ENCODE assay signal across 8 cellular contexts in the genomic region with DNA sequence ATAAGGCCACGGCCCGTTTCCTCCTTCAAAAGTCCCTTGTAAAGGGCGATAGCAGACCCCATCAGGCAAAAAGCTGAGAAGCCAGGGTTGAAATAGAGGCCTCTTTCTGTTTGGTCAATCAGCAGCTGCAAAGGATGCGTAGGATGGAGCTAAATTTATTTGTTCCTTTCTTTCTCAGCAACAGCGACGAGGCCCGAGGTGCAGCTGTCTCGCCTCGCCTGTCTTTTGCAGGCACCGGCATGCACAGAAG. TPM values are rescaled to one million over a fixed set of nuclear protein-coding genes. Genes with fewer than 3 reads are reported as not detected.
A peak's percentile ranks its signal among the peaks of the same experiment; 100 is the strongest.
DNase-seq lines count a peak whose midpoint lies in the region; ATAC-seq, FAIRE-seq and TF ChIP-seq lines count a peak whose summit lies in the region.

No MANE protein-coding gene starts in this region.

- peaks cover 11% of the 10 kb centered on the region for H3F3A ChIP-seq in DOHH2 (ENCODE audit: control insufficient read depth, insufficient read depth)

- H3K27ac ChIP-seq in DOHH2 (ENCODE audit: low read depth, low read length): peak overlapping the region; percentile 71
- no peak overlapping the region for H3K27ac ChIP-seq in astrocyte (ENCODE audit: low read depth, low read length)

- no peaks in the 10 kb centered on the region for H3K9me2 ChIP-seq in DOHH2 (replicated peaks; ENCODE audit: control insufficient read depth, low read length)

- TF ChIP-seq CTCF in DOHH2 (IDR thresholded peaks at IDR 0.05; ENCODE audit: low read depth, low read length, poor library complexity, severe bottlenecking) (no peak), astrocyte (IDR thresholded peaks at IDR 0.05; ENCODE audit: insufficient read depth, low read depth, low read length) (no peak), progenitor cell of endocrine pancreas (IDR thresholded peaks at IDR 0.05; ENCODE audit: unreplicated experiment) (no peak)

- H3K27me3 Mint-ChIP-seq in astrocyte (ENCODE audit: low read depth, unreplicated experiment) (peaks cover 10% of the 10 kb centered on the region), progenitor cell of endocrine pancreas (no peaks in the 10 kb centered on the region)

- H3K79me2 ChIP-seq in DOHH2 (ENCODE audit: control insufficient read depth, low read length): no peaks in the 10 kb centered on the region
- H3K79me2 ChIP-seq in astrocyte (ENCODE audit: insufficient read depth, low read length): no peaks in the 10 kb centered on the region

- peak overlapping the region; percentile 99 for H3K27ac Mint-ChIP-seq in astrocyte (ENCODE audit: unreplicated experiment)
- peak overlapping the region; percentile 51 for H3K27ac Mint-ChIP-seq in progenitor cell of endocrine pancreas

- H4K20me1 ChIP-seq in DOHH2 (ENCODE audit: control insufficient read depth, insufficient read depth, low read depth, low read length) (no peaks in the 10 kb centered on the region), astrocyte (ENCODE audit: insufficient read depth, low read length) (no peaks in the 10 kb centered on the region)

- H3K4me2 ChIP-seq in DOHH2 (ENCODE audit: low read length) (peak overlapping the region; percentile 88), astrocyte (ENCODE audit: low read length) (peak overlapping the region; percentile 69)

- FAIRE-seq in astrocyte (lab: Jason Lieb, UNC): no peak
- FAIRE-seq in GM19239 (lab: Jason Lieb, UNC): no peak

- 0 out of 2 replicates have a peak, but pooled peaks cover 2% of the 10 kb centered on the region for H3K9me3 ChIP-seq in DOHH2 (ENCODE audit: control insufficient read depth, insufficient read depth, low read length)
- no peaks in the 10 kb centered on the region for H3K9me3 ChIP-seq in astrocyte (ENCODE audit: insufficient read depth, low read depth, low read length)

- H3K27me3 ChIP-seq in DOHH2 (ENCODE audit: control insufficient read depth, low read length) (peaks cover 29% of the 10 kb centered on the region), astrocyte (ENCODE audit: insufficient read depth, low read length) (no peaks in the 10 kb centered on the region)

- H3K4me1 ChIP-seq in DOHH2 (ENCODE audit: control insufficient read depth, low read length) (peaks cover 34% of the 10 kb centered on the region), astrocyte (ENCODE audit: insufficient read depth, low read length) (peaks cover 19% of the 10 kb centered on the region)

- H3K9me3 Mint-ChIP-seq in astrocyte (ENCODE audit: unreplicated experiment) (no peaks in the 10 kb centered on the region), progenitor cell of endocrine pancreas (ENCODE audit: low read depth) (peaks cover 5% of the 10 kb centered on the region)

- H3K9ac ChIP-seq in astrocyte (ENCODE audit: low read length): peak overlapping the region; percentile 36

- peak overlapping the region; percentile 75 for H2AFZ ChIP-seq in astrocyte (ENCODE audit: low read depth, low read length)

- H3K4me1 Mint-ChIP-seq in astrocyte (ENCODE audit: low read depth, unreplicated experiment) (peaks cover 20% of the 10 kb centered on the region), progenitor cell of endocrine pancreas (ENCODE audit: low read depth) (peaks cover 10% of the 10 kb centered on the region)

- H3K4me3 ChIP-seq in DOHH2 (ENCODE audit: low read length) (peak overlapping the region; percentile 64), astrocyte (ENCODE audit: insufficient read depth, low read depth, low read length) (no peak overlapping the region)

- no peak for DNase-seq in astrocyte (ENCODE audit: low read depth)
- no peak for DNase-seq in progenitor cell of endocrine pancreas (ENCODE audit: low spot score, unreplicated experiment)
- DNase-seq in NCI-H1105 (lab: John Stamatoyannopoulos, UW): no peak
- no peak for DNase-seq in COLO829 (ENCODE audit: low spot score)
- no peak for DNase-seq in GM19239 (ENCODE audit: insufficient read length, low spot score)

- H3K4me3 Mint-ChIP-seq in astrocyte (ENCODE audit: unreplicated experiment): no peak overlapping the region
- no peak overlapping the region for H3K4me3 Mint-ChIP-seq in progenitor cell of endocrine pancreas (ENCODE audit: low read depth)

- ATAC-seq in GM19438 (IDR thresholded peaks at IDR 0.05; ENCODE audit: low read depth, unreplicated experiment) (peak; percentile 47), HG03439 (IDR thresholded peaks at IDR 0.05; ENCODE audit: unreplicated experiment) (peak; percentile 66)

- no peaks in the 10 kb centered on the region for H3K36me3 ChIP-seq in DOHH2 (ENCODE audit: control insufficient read depth, low read length)
- no peaks in the 10 kb centered on the region for H3K36me3 ChIP-seq in astrocyte (ENCODE audit: insufficient read depth, low read length)

- H3K36me3 Mint-ChIP-seq in astrocyte (ENCODE audit: low read depth, unreplicated experiment): no peaks in the 10 kb centered on the region
- peaks cover 4% of the 10 kb centered on the region for H3K36me3 Mint-ChIP-seq in progenitor cell of endocrine pancreas (ENCODE audit: insufficient read depth)

RNA-seq across cellular contexts. Expression of a gene that starts 0.2 kb away (rescaled TPM):
- total RNA-seq in astrocyte: 5.2 and 5.8 TPM in 2 replicates
- total RNA-seq in progenitor cell of endocrine pancreas: 0.84 and 0.86 TPM in 2 replicates
